ENCODE assay signal across 9 cellular contexts in the genomic region with DNA sequence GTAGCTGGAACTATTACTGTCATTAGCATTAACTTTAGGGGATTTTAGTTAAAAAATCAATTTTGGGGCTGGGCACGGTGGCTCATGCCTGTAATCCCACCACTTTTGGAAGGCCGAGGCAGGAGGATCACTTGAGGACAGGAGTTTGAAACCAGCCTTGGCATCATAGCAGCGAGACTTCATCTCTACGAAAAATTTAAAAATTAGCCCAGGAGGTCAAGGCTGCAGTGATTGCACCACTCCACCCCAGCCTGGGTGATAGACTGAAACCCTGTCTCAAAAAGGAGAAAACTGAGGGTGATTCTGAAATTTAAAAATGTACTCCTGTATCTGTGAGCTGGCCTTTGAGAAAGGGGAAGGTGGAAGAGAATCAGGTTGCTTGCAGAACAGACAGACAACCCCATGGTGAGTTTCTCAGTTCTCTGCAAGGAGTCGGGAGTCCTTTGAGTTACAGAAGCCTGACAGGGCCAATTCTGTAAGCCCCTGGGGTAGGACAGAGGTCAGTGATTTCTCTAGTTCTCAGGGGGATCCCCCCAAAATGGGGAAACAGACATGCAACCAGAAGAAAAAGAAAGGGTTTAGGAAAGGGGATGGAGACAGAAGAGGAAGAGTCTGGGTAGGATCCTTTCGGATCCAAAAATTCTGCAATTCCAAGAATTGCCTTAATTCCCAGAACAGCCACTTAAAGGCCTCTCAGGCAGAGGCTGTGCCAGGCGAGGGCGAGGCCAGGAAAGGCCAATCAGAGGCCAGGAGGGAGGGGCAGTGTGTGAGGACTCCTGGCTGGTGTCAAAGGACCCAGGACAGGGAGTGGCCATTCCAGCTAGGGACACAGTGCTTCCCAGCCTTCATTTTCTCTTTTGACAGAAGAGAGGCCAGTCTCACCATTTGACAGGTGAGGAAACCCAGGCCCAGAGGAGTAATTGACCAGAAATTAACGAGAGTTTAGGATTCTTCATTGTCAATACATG. TPM values are rescaled to one million over a fixed set of nuclear protein-coding genes. Genes with fewer than 3 reads are reported as not detected.
DNase-seq lines count a peak whose midpoint lies in the region; ATAC-seq, FAIRE-seq and TF ChIP-seq lines count a peak whose summit lies in the region.
"Had no signal": no experiment of that assay in that cellular context is flagged by ENCODE, and none has a peak within 500 bp of the region (broad histone marks: within the 10 kb centered on the region; RNA-seq: fewer than 3 reads in every experiment).

No MANE protein-coding gene starts in this region.

- no peak overlapping the region for H3K9ac ChIP-seq in kidney (ENCODE audit: low read length in 2 of 2)
- H3K9ac ChIP-seq in subcutaneous abdominal adipose tissue (ENCODE audit: low read length in 5 of 5) = peak overlapping the region; percentile 4 to 76 (median 26)

- peaks cover 0 to under 1% of the 10 kb centered on the region in 2 donors for H3K36me3 ChIP-seq in kidney (ENCODE audit: control insufficient read depth in 1 of 2, insufficient read depth in 2 of 2, low read length in 2 of 2)
- H3K36me3 ChIP-seq in subcutaneous abdominal adipose tissue (ENCODE audit: control insufficient read depth in 5 of 5, insufficient read depth in 5 of 5, low read length in 5 of 5) = peaks cover 0 to 3% (median 2%) of the 10 kb centered on the region in 5 donors

- ATAC-seq in GM19397 (IDR thresholded peaks at IDR 0.05; ENCODE audit: unreplicated experiment) (no peak), HG03139 (IDR thresholded peaks at IDR 0.05; ENCODE audit: unreplicated experiment) (no peak)

- no peak for TF ChIP-seq CTCF in kidney (IDR thresholded peaks at IDR 0.05; ENCODE audit: borderline replicate concordance, extremely low read depth, insufficient read depth)

- DNase-seq in H4 (ENCODE audit: low spot score) = peak; percentile 25
- DNase-seq in astrocyte of the hippocampus (ENCODE audit: low read depth, low spot score) = peak; percentile 33
- peak; percentile 93 for DNase-seq in kidney
- no peak for DNase-seq in DMS114 treated with DMSO at 0.1 percent for 48 hours (lab: John Stamatoyannopoulos, UW; ENCODE audit: unreplicated experiment)
- DNase-seq in HCEC 1CT = no peak
- DNase-seq: NCI-H1092 treated with DMSO at 0.1 percent for 48 hours had no signal

- FAIRE-seq in kidney (lab: Jason Lieb, UNC) = no peak

- no peak overlapping the region for H3K27ac ChIP-seq in kidney (ENCODE audit: low read depth in 2 of 2, low read length in 2 of 2)
- peak overlapping the region; percentile 79 for H3K27ac ChIP-seq in subcutaneous abdominal adipose tissue (ENCODE audit: low read depth, low read length)

- H3K9me3 ChIP-seq in kidney (ENCODE audit: control insufficient read depth in 1 of 2, low read length in 2 of 2) = no peaks in the 10 kb centered on the region
- no peaks in the 10 kb centered on the region for H3K9me3 ChIP-seq in subcutaneous abdominal adipose tissue (ENCODE audit: control insufficient read depth in 5 of 5, low read length in 5 of 5)

- H3K4me1 ChIP-seq in kidney (ENCODE audit: control insufficient read depth in 1 of 2, insufficient read depth in 1 of 2, low read depth in 1 of 2, low read length in 2 of 2) = peaks cover under 1 to 7% of the 10 kb centered on the region in 2 donors
- H3K4me1 ChIP-seq in subcutaneous abdominal adipose tissue (ENCODE audit: control insufficient read depth in 5 of 5, insufficient read depth in 5 of 5, low read length in 5 of 5) = peaks cover 2 to 53% (median 44%) of the 10 kb centered on the region in 5 donors

- H3K4me3 ChIP-seq in kidney (ENCODE audit: low read length in 2 of 2) (no peak overlapping the region), subcutaneous abdominal adipose tissue (ENCODE audit: low read depth in 1 of 5, low read length in 5 of 5) (peak overlapping the region in 1 of 5 donors; percentile 10)

- intact Hi-C loops in kidney (cut with DNase I) = no loop called here

- H3K27me3 ChIP-seq in subcutaneous abdominal adipose tissue (ENCODE audit: control insufficient read depth in 5 of 5, insufficient read depth in 4 of 5, low read length in 5 of 5) = no peaks in the 10 kb centered on the region

RNA-seq across cellular contexts. Expression of a gene that starts 6.7 kb away (rescaled TPM):
- total RNA-seq in H4 (2014; rRNA removed; shearing (Covaris generic)) = 52.0 and 53.5 TPM in 2 replicates
- total RNA-seq in kidney = 64.7 TPM
- 125 TPM for polyA plus RNA-seq in kidney (ENCODE audit: insufficient read depth, low read depth, low replicate concordance)

RNA-seq across cellular contexts. Expression of a gene that starts 21.7 kb away (rescaled TPM):
- total RNA-seq in H4 (2014; rRNA removed; shearing (Covaris generic)) = 10.0 and 15.4 TPM in 2 replicates
- 28.5 TPM for total RNA-seq in kidney
- 20.6 TPM for polyA plus RNA-seq in kidney (ENCODE audit: insufficient read depth, low read depth, low replicate concordance)

RNA-seq across cellular contexts. Expression of a gene that starts 25.4 kb away (rescaled TPM):
- total RNA-seq in H4 (2014; rRNA removed; shearing (Covaris generic)) = not detected in 2 replicates
- total RNA-seq in kidney = 0.31 TPM
- not detected for polyA plus RNA-seq in kidney (ENCODE audit: insufficient read depth, low read depth, low replicate concordance)

RNA-seq across cellular contexts. Expression of a gene that starts 37.6 kb away (rescaled TPM):
- total RNA-seq in H4 (2014; rRNA removed; shearing (Covaris generic)) = not detected in 2 replicates
- total RNA-seq in kidney = 3.2 TPM
- polyA plus RNA-seq in kidney (ENCODE audit: insufficient read depth, low read depth, low replicate concordance) = 0.45 TPM

RNA-seq across cellular contexts. Expression of a gene that starts 40.2 kb away (rescaled TPM):
- total RNA-seq in H4 (2014; rRNA removed; shearing (Covaris generic)) = 15.4 and 18.1 TPM in 2 replicates
- total RNA-seq in kidney = 35.0 TPM
- 54.1 TPM for polyA plus RNA-seq in kidney (ENCODE audit: insufficient read depth, low read depth, low replicate concordance)

Comparison
In these comparisons a context has a peak if more than half of its experiments do, and no peak if none do; other contexts are left out.
1. DNase-seq: peak in H4 (single experiment), astrocyte of the hippocampus (single experiment) and kidney (single experiment); none in DMS114 treated with DMSO at 0.1 percent for 48 hours (single experiment) and HCEC 1CT (single experiment).
2. H3K9ac ChIP-seq: peak in subcutaneous abdominal adipose tissue (5 of 5); none in kidney (0 of 2).